8 cellular contexts compared by ENCODE assay signal in genomic region chr3:196445391-196445790, GRCh38. TPM values are rescaled to one million over a fixed set of nuclear protein-coding genes. Genes with fewer than 3 reads are reported as not detected.
DNase-seq lines count a peak whose midpoint lies in the region; ATAC-seq and TF ChIP-seq lines count a peak whose summit lies in the region.
"Not testable (repeated sequence)": the region's sequence is repeated elsewhere in the genome, so short reads cannot be mapped to it uniquely, and the experiment has no call there.

No MANE protein-coding gene starts in this region.

- POLR2A ChIA-PET in activated CD4-positive, alpha-beta T cell treated with anti-CD3 and anti-CD28 coated beads for 36 hours (lab: Charles Lee) = not testable (repeated sequence)

- not testable (repeated sequence) for H3K4me1 Mint-ChIP-seq in GM23338, endodermal cell
- peaks cover 16% of the 10 kb centered on the region for H3K4me1 Mint-ChIP-seq in activated CD4-positive, alpha-beta T cell treated with anti-CD3 and anti-CD28 coated beads for 36 hours

- not testable (repeated sequence) for H3K36me3 ChIP-seq in DOHH2 (ENCODE audit: control insufficient read depth, low read length); GM23338 (ENCODE audit: insufficient read depth); Karpas-422 (ENCODE audit: insufficient read depth, low read length); OCI-LY1 (ENCODE audit: insufficient read depth, low read length); endodermal cell (ENCODE audit: control insufficient read depth, insufficient read depth, low read length)

- 84 to 92% methylated on average over 2 to 7 of the region's 7 CpGs for WGBS in endodermal cell (ENCODE audit: insufficient coverage in 1 of 2, insufficient read length in 1 of 2), 2 experiments

- H3K27ac Mint-ChIP-seq in GM23338; activated CD4-positive, alpha-beta T cell treated with anti-CD3 and anti-CD28 coated beads for 36 hours; endodermal cell: not testable (repeated sequence)

- not testable (repeated sequence) for H3K9ac ChIP-seq in Karpas-422 (ENCODE audit: low read length); OCI-LY1 (ENCODE audit: low read length); endodermal cell (ENCODE audit: extremely low read depth, low read length, poor library complexity, severe bottlenecking)

- not testable (repeated sequence) for H3K4me3 Mint-ChIP-seq in GM23338; activated CD4-positive, alpha-beta T cell treated with anti-CD3 and anti-CD28 coated beads for 36 hours; endodermal cell

- not testable (repeated sequence) for H3K4me1 ChIP-seq in DOHH2 (ENCODE audit: control insufficient read depth, low read length); GM23338 (ENCODE audit: insufficient read depth); OCI-LY1 (ENCODE audit: insufficient read depth, low read length, severe bottlenecking); endodermal cell (ENCODE audit: control insufficient read depth, insufficient read depth, low read length)
- peaks cover 12% of the 10 kb centered on the region for H3K4me1 ChIP-seq in Karpas-422 (ENCODE audit: low read length)

- CTCF ChIA-PET in activated CD4-positive, alpha-beta T cell treated with anti-CD3 and anti-CD28 coated beads for 36 hours (lab: Charles Lee) = not testable (repeated sequence)

- not testable (repeated sequence) for H3K27ac ChIP-seq in 22Rv1; DOHH2 (ENCODE audit: low read depth, low read length); Karpas-422 (ENCODE audit: low read length); OCI-LY1 (ENCODE audit: low read depth, low read length, poor library complexity, severe bottlenecking); endodermal cell (ENCODE audit: low read depth, low read length)
- H3K27ac ChIP-seq in GM23338 (ENCODE audit: low read depth) = 0 out of 2 replicates have a peak overlapping the region, but pooled peaks have one; percentile 34

- H3K4me3 ChIP-seq in DOHH2 (ENCODE audit: low read length); GM23338; Karpas-422 (ENCODE audit: low read length); OCI-LY1 (ENCODE audit: low read depth, low read length, poor library complexity, severe bottlenecking); endodermal cell (ENCODE audit: low read length): not testable (repeated sequence)

- intact Hi-C loops in activated CD4-positive, alpha-beta T cell treated with anti-CD3 and anti-CD28 coated beads for 36 hours (cut with DNase I, micrococcal nuclease) = loop anchor here in 1 of 2 experiments (1.0 kb wide), 1 partner anchor 192 kb away; no protein-coding TSS in a partner anchor

- ATAC-seq in GM23338 = peak; percentile 80
- not testable (repeated sequence) for ATAC-seq in activated CD4-positive, alpha-beta T cell treated with anti-CD3 and anti-CD28 coated beads for 36 hours

- not testable (repeated sequence) for H3K79me2 ChIP-seq in DOHH2 (ENCODE audit: control insufficient read depth, low read length); GM23338 (replicated peaks; ENCODE audit: insufficient read depth); Karpas-422 (ENCODE audit: low read length); OCI-LY1 (ENCODE audit: insufficient read depth, low read length)

- not testable (repeated sequence) for H3F3A ChIP-seq in DOHH2 (ENCODE audit: control insufficient read depth, insufficient read depth); GM23338 (replicated peaks; ENCODE audit: low read depth); OCI-LY1 (ENCODE audit: insufficient read depth, low read length)

- not testable (repeated sequence) for H3K9me3 Mint-ChIP-seq in GM23338; activated CD4-positive, alpha-beta T cell treated with anti-CD3 and anti-CD28 coated beads for 36 hours (ENCODE audit: low read depth); endodermal cell

- not testable (repeated sequence) for H3K27me3 ChIP-seq in DOHH2 (ENCODE audit: control insufficient read depth, low read length); GM23338 (ENCODE audit: insufficient read depth); Karpas-422 (ENCODE audit: low read length); OCI-LY1 (ENCODE audit: insufficient read depth, low read length); endodermal cell (ENCODE audit: control insufficient read depth, insufficient read depth, low read length, poor library complexity, severe bottlenecking)

- peak; percentile 33 for TF ChIP-seq CTCF in 22Rv1 (IDR thresholded peaks at IDR 0.05)
- peak; percentile 16 for TF ChIP-seq CTCF in DOHH2 (IDR thresholded peaks at IDR 0.05; ENCODE audit: low read depth, low read length, poor library complexity, severe bottlenecking)
- peak; percentile 64 to 71 for TF ChIP-seq CTCF in GM23338 (conservative IDR thresholded peaks at IDR 0.05; ENCODE audit: low read depth in 2 of 2)
- TF ChIP-seq CTCF in OCI-LY1 (IDR thresholded peaks at IDR 0.05; ENCODE audit: low read length) = peak; percentile 46; the same call in 1 of the 2 replicates
- peak; percentile 62 for TF ChIP-seq CTCF in endodermal cell (conservative IDR thresholded peaks at IDR 0.05)

- H3K4me2 ChIP-seq in DOHH2 (ENCODE audit: low read length); GM23338; Karpas-422 (ENCODE audit: low read depth, low read length, poor library complexity, severe bottlenecking); OCI-LY1 (ENCODE audit: low read length): not testable (repeated sequence)

- H3K27me3 Mint-ChIP-seq in GM23338 (ENCODE audit: insufficient read depth, low read depth, poor library complexity) = peaks cover 15% of the 10 kb centered on the region
- H3K27me3 Mint-ChIP-seq in activated CD4-positive, alpha-beta T cell treated with anti-CD3 and anti-CD28 coated beads for 36 hours; endodermal cell (ENCODE audit: insufficient read depth): not testable (repeated sequence)

- H3K9me2 ChIP-seq in DOHH2 (replicated peaks; ENCODE audit: control insufficient read depth, low read length); GM23338 (ENCODE audit: insufficient read depth); Karpas-422 (replicated peaks; ENCODE audit: insufficient read depth, low read length); OCI-LY1 (ENCODE audit: low read depth, low read length): not testable (repeated sequence)

- not testable (repeated sequence) for H2AFZ ChIP-seq in GM23338; Karpas-422 (ENCODE audit: low read length); OCI-LY1 (ENCODE audit: low read length)

- H3K36me3 Mint-ChIP-seq in GM23338 (ENCODE audit: low read depth); activated CD4-positive, alpha-beta T cell treated with anti-CD3 and anti-CD28 coated beads for 36 hours (ENCODE audit: low read depth); endodermal cell (ENCODE audit: low read depth): not testable (repeated sequence)

- H4K20me1 ChIP-seq in DOHH2 (ENCODE audit: control insufficient read depth, insufficient read depth, low read depth, low read length); GM23338 (replicated peaks; ENCODE audit: insufficient read depth); Karpas-422 (ENCODE audit: insufficient read depth, low read depth, low read length); OCI-LY1 (ENCODE audit: insufficient read depth, low read length): not testable (repeated sequence)

- H3K9me3 ChIP-seq in DOHH2 (ENCODE audit: control insufficient read depth, insufficient read depth, low read length); Karpas-422 (ENCODE audit: low read length); OCI-LY1 (ENCODE audit: low read length); endodermal cell (ENCODE audit: control insufficient read depth, low read length): not testable (repeated sequence)

- DNase-seq in GM23338 (ENCODE audit: low spot score) = peak; percentile 65
- DNase-seq in Karpas-422 = peak; percentile 60
- DNase-seq in activated CD4-positive, alpha-beta T cell treated with anti-CD3 and anti-CD28 coated beads for 36 hours = peak; percentile 26
- peak; percentile 54 for DNase-seq in endodermal cell
- DNase-seq in iPS-NIHi11 (ENCODE audit: low spot score) = peak; percentile 37

RNA-seq across cellular contexts. Expression of gene UBXN7, which starts 13.2 kb away (rescaled TPM):
- 45.2 and 46.2 TPM in 2 replicates for total RNA-seq in GM23338 (2014; rRNA removed; shearing (Covaris generic))
- 27.6 and 37.9 TPM in 2 replicates for polyA plus RNA-seq in GM23338 (2016; fragmentation: Nextera tagmentation; extraction: Ambion mirVana)
- 25.5 and 33.0 TPM in 2 replicates for total RNA-seq in Karpas-422 (2014; rRNA removed; shearing (Covaris generic); ENCODE audit: low replicate concordance)
- total RNA-seq in activated CD4-positive, alpha-beta T cell treated with anti-CD3 and anti-CD28 coated beads for 36 hours = 100 to 1,000 TPM in 1 of 2 experiments, 10 to 100 TPM in 1; 67.2 to 102 TPM
- total RNA-seq in endodermal cell = 100 to 1,000 TPM; 109 to 120 TPM
- 33.6 TPM for polyA plus RNA-seq in endodermal cell (2013, experiment 1 of 2)
- 33.7 TPM for polyA plus RNA-seq in endodermal cell (2013, experiment 2 of 2)

RNA-seq across cellular contexts. Expression of gene RNF168, which starts 58.2 kb away (rescaled TPM):
- total RNA-seq in GM23338 (2014; rRNA removed; shearing (Covaris generic)) = 51.0 and 53.0 TPM in 2 replicates
- polyA plus RNA-seq in GM23338 (2016; fragmentation: Nextera tagmentation; extraction: Ambion mirVana) = 29.5 and 33.0 TPM in 2 replicates
- total RNA-seq in Karpas-422 (2014; rRNA removed; shearing (Covaris generic); ENCODE audit: low replicate concordance) = 35.4 and 42.8 TPM in 2 replicates
- 10 to 100 TPM; 20.8 to 21.8 TPM for total RNA-seq in activated CD4-positive, alpha-beta T cell treated with anti-CD3 and anti-CD28 coated beads for 36 hours
- 10 to 100 TPM; 37.3 to 48.4 TPM for total RNA-seq in endodermal cell
- 21.2 TPM for polyA plus RNA-seq in endodermal cell (2013, experiment 1 of 2)
- polyA plus RNA-seq in endodermal cell (2013, experiment 2 of 2) = 24.4 TPM

Comparison
In these comparisons a context has a peak if more than half of its experiments do, and no peak if none do; other contexts are left out.
1. CTCF ChIP-seq: peak in every context shown above with its lines; median percentile 68 in GM23338; 62 in endodermal cell; 46 in OCI-LY1; 33 in 22Rv1; 16 in DOHH2.